ENCODE assay signal across 8 cellular contexts in the genomic region with DNA sequence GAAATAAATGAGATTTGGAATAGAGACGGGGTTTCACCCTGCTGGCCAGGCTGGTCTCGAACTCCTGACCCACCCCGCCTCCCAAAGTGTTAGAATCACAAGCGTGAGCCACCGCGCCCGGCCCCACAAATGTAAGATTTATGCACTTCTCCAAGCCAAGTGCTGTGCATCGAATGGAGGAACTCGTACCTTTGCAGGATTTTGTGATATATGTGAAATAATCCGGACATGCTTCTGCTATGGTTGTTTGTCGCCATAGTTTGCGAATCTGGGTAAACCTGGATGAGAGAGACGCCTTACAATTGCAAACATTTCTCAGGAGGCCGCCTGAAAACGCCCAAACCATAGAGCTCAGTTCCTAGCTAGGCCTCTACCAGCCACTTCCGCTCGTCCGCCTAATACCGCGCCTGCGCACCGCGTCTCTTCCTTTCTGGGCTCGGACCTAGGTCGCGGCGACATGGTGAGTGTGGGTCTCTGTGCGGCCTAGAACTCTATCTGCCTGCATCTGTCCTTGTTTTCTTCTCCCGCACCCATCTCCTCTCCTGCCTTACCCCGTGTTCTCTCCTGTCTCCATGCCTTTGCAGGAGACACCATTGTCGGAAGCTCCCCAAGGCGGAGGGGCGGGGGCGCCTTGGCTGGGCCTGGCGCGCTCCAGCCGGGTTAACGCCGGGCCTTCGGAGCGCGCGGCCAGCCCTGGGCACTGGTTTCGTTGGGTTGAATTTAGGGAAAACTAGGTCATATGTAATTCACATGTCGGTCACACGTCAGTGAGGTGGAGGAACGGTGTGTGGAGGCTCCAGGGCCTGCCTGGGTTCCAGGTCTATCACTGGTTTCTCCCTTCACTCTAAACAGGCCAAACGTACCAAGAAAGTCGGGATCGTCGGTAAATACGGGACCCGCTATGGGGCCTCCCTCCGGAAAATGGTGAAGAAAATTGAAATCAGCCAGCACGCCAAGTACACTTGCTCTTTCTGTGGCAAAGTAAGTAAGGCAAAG. TPM values are rescaled to one million over a fixed set of nuclear protein-coding genes. Genes with fewer than 3 reads are reported as not detected.
DNase-seq lines count a peak whose midpoint lies in the region; ATAC-seq and TF ChIP-seq lines count a peak whose summit lies in the region.

Gene RPL37A, plus strand, starts transcription at position 427 of the 996 bp plus-strand sequence. Its CDS starts 31 bp downstream, at position 458.

- no peaks in the 10 kb centered on the region for H3K27me3 ChIP-seq in left lung

- H3K4me3 Mint-ChIP-seq in dendritic cell treated with granulocyte-macrophage colony-stimulating factor and Interleukin-4, amounts not matched to agents 40 ng/mL and 50 ng/mL, for 4 days: peak within 1 kb of the TSS; percentile 99

- H3K4me1 Mint-ChIP-seq in dendritic cell treated with granulocyte-macrophage colony-stimulating factor and Interleukin-4, amounts not matched to agents 40 ng/mL and 50 ng/mL, for 4 days (ENCODE audit: low read depth): peaks cover 61% of the 10 kb centered on the region

- H3K36me3 ChIP-seq in left lung: peaks cover 8 to 40% of the 10 kb centered on the region in 2 donors

- peak within 1 kb of the TSS; percentile 99 for H3K27ac Mint-ChIP-seq in dendritic cell treated with granulocyte-macrophage colony-stimulating factor and Interleukin-4, amounts not matched to agents 40 ng/mL and 50 ng/mL, for 4 days

- ATAC-seq in GM19372 (IDR thresholded peaks at IDR 0.05; ENCODE audit: low read depth, unreplicated experiment) (peak; percentile 93), HG03558 (IDR thresholded peaks at IDR 0.05; ENCODE audit: extremely low read depth, unreplicated experiment) (peak; percentile 69), left lung (peak; percentile 97)

- H3K27me3 Mint-ChIP-seq in dendritic cell treated with granulocyte-macrophage colony-stimulating factor and Interleukin-4, amounts not matched to agents 40 ng/mL and 50 ng/mL, for 4 days: no peaks in the 10 kb centered on the region

- DNase-seq in C1 segment of cervical spinal cord (lab: John Stamatoyannopoulos, UW) (peak; percentile 48 to 93 (median 89)), NCI-H748 treated with DMSO at 0.1 percent for 48 hours (lab: John Stamatoyannopoulos, UW) (peak; percentile 94), left lung (peak; percentile 95 to 97)
- peak; percentile 78 to 90 for DNase-seq in activated CD4-positive, alpha-beta T cell treated with anti-CD3 and anti-CD28 coated beads, Interleukin-2, amount 50 U/mL, for 24 hours (ENCODE audit: low read depth in 1 of 2, low spot score in 1 of 2)
- DNase-seq in stimulated activated CD4-positive, alpha-beta T cell treated with anti-CD3 and anti-CD28 coated beads, Interleukin-2, amount 100 ng/mL, for 48 hours: peak; percentile 86

- peaks cover 58% of the 10 kb centered on the region for H3K36me3 Mint-ChIP-seq in dendritic cell treated with granulocyte-macrophage colony-stimulating factor and Interleukin-4, amounts not matched to agents 40 ng/mL and 50 ng/mL, for 4 days (ENCODE audit: low read depth)

- no peak for TF ChIP-seq CTCF in left lung (IDR thresholded peaks at IDR 0.05)

- H3K27ac ChIP-seq in left lung: peak within 1 kb of the TSS; percentile 85 to 93

- H3K9me3 Mint-ChIP-seq in dendritic cell treated with granulocyte-macrophage colony-stimulating factor and Interleukin-4, amounts not matched to agents 40 ng/mL and 50 ng/mL, for 4 days: no peaks in the 10 kb centered on the region

- peak within 1 kb of the TSS; percentile 64 to 92 for H3K4me3 ChIP-seq in left lung

- peaks cover 24 to 53% of the 10 kb centered on the region in 2 donors for H3K4me1 ChIP-seq in left lung

- H3K9me3 ChIP-seq in left lung: no peaks in the 10 kb centered on the region

- intact Hi-C loops in dendritic cell treated with granulocyte-macrophage colony-stimulating factor and Interleukin-4, amounts not matched to agents 40 ng/mL and 50 ng/mL, for 4 days (cut with micrococcal nuclease): loop anchor here (1.0 to 5.0 kb wide), 3 partner anchors 22 to 386 kb away; partner anchors contain the start of gene SMARCAL1
- intact Hi-C loops in left lung (cut with DNase I): no loop called here

RNA-seq across cellular contexts. Expression of gene RPL37A, which starts in this region (rescaled TPM):
- 1,000 to 10,000 TPM; 1,937 to 1,986 TPM for total RNA-seq in left lung

Comparison
In these comparisons a context has a peak if more than half of its experiments do, and no peak if none do; other contexts are left out.
1. Peak in every context shown above with its lines: DNase-seq, ATAC-seq, H3K4me3 ChIP-seq and H3K27ac ChIP-seq.